8 cellular contexts compared by ENCODE assay signal in genomic region chr22:50202130-50202671, GRCh38. TPM values are rescaled to one million over a fixed set of nuclear protein-coding genes. Genes with fewer than 3 reads are reported as not detected.
DNase-seq lines count a peak whose midpoint lies in the region; ATAC-seq and TF ChIP-seq lines count a peak whose summit lies in the region.

No MANE protein-coding gene starts in this region.

- peaks cover 31% of the 10 kb centered on the region for H3K79me2 ChIP-seq in smooth muscle cell (ENCODE audit: low read depth)

- POLR2A ChIA-PET in activated CD4-positive, alpha-beta memory T cell treated with anti-CD3 and anti-CD28 coated beads for 36 hours (lab: Charles Lee), result interaction anchor here (2.6 kb wide), 1 partner anchor 11 kb away, joined by 12 read pairs; no protein-coding TSS in a partner anchor

- DNase-seq in HFF-Myc (ENCODE audit: extremely low read depth, low read depth) (no peak), smooth muscle cell (lab: John Stamatoyannopoulos, UW; ENCODE audit: unreplicated experiment) (no peak), AG08396 (ENCODE audit: low spot score) (no peak), SW480 (ENCODE audit: low spot score) (no peak)
- DNase-seq in activated CD4-positive, alpha-beta memory T cell treated with anti-CD3 and anti-CD28 coated beads for 36 hours, result no peak
- no peak for DNase-seq in stimulated activated CD4-positive, alpha-beta T cell treated with anti-CD3 and anti-CD28 coated beads, Interleukin-4, amount 100 ng/mL, for 24 hours

- H3K36me3 ChIP-seq in iPS-18a (ENCODE audit: control insufficient read depth, low read depth, low read length) (peaks cover 13% of the 10 kb centered on the region), smooth muscle cell (ENCODE audit: low read depth) (no peaks in the 10 kb centered on the region)

- H3K9ac ChIP-seq in iPS-18a (ENCODE audit: low read length) (no peak overlapping the region), smooth muscle cell (ENCODE audit: low read depth) (peak overlapping the region; percentile 32)

- H2AFZ ChIP-seq in smooth muscle cell (ENCODE audit: low read depth), result no peak overlapping the region

- H3K4me3 Mint-ChIP-seq in activated CD4-positive, alpha-beta memory T cell treated with anti-CD3 and anti-CD28 coated beads for 36 hours, result peak overlapping the region; percentile 79

- H3K4me2 ChIP-seq in smooth muscle cell, result peak overlapping the region; percentile 99

- no peaks in the 10 kb centered on the region for H3K27me3 ChIP-seq in iPS-18a (ENCODE audit: control insufficient read depth, insufficient read depth, low read length)
- no peaks in the 10 kb centered on the region for H3K27me3 ChIP-seq in smooth muscle cell (ENCODE audit: low read depth)

- intact Hi-C loops in activated CD4-positive, alpha-beta memory T cell treated with anti-CD3 and anti-CD28 coated beads for 36 hours (cut with micrococcal nuclease), result no loop called here

- H3K36me3 Mint-ChIP-seq in activated CD4-positive, alpha-beta memory T cell treated with anti-CD3 and anti-CD28 coated beads for 36 hours, result peaks cover 19% of the 10 kb centered on the region

- H4K20me1 ChIP-seq in smooth muscle cell (ENCODE audit: low read depth), result peaks cover 69% of the 10 kb centered on the region

- H3K27me3 Mint-ChIP-seq in activated CD4-positive, alpha-beta memory T cell treated with anti-CD3 and anti-CD28 coated beads for 36 hours, result no peaks in the 10 kb centered on the region

- no peak overlapping the region for H3K27ac Mint-ChIP-seq in activated CD4-positive, alpha-beta memory T cell treated with anti-CD3 and anti-CD28 coated beads for 36 hours

- no peaks in the 10 kb centered on the region for H3K9me3 Mint-ChIP-seq in activated CD4-positive, alpha-beta memory T cell treated with anti-CD3 and anti-CD28 coated beads for 36 hours

- H3K4me1 ChIP-seq in iPS-18a (ENCODE audit: control insufficient read depth, low read depth, low read length) (peaks cover 9% of the 10 kb centered on the region), smooth muscle cell (ENCODE audit: low read depth) (peaks cover 18% of the 10 kb centered on the region)

- no peak for ATAC-seq in GM18870 (IDR thresholded peaks at IDR 0.05; ENCODE audit: unreplicated experiment)

- H3F3A ChIP-seq in smooth muscle cell (ENCODE audit: low read depth), result peaks cover 4% of the 10 kb centered on the region

- H3K27ac ChIP-seq in iPS-18a (ENCODE audit: low read length) (no peak overlapping the region), smooth muscle cell (ENCODE audit: low read depth) (no peak overlapping the region)

- TF ChIP-seq CTCF in HFF-Myc (IDR thresholded peaks at IDR 0.05; ENCODE audit: low read depth, low read length, missing control alignments), result no peak
- no peak for TF ChIP-seq CTCF in smooth muscle cell (IDR thresholded peaks at IDR 0.05; ENCODE audit: borderline replicate concordance, insufficient read depth, poor library complexity, severe bottlenecking)

- CTCF ChIA-PET in activated CD4-positive, alpha-beta memory T cell treated with anti-CD3 and anti-CD28 coated beads for 36 hours (lab: Charles Lee), result interaction anchor here (0.5 kb wide), 1 partner anchor 140 kb away, joined by 3 read pairs; no protein-coding TSS in a partner anchor

- H3K4me3 ChIP-seq in HFF-Myc (replicated peaks; ENCODE audit: low read depth, low read length), result peak overlapping the region; percentile 65
- H3K4me3 ChIP-seq in iPS-18a (ENCODE audit: low read length), result peak overlapping the region; percentile 69
- peak overlapping the region; percentile 93 for H3K4me3 ChIP-seq in smooth muscle cell

- WGBS in smooth muscle cell (ENCODE audit: low lambda C conversion rate), result 77% methylated on average over 13 of the region's 13 CpGs

- peaks cover 22% of the 10 kb centered on the region for H3K4me1 Mint-ChIP-seq in activated CD4-positive, alpha-beta memory T cell treated with anti-CD3 and anti-CD28 coated beads for 36 hours (ENCODE audit: low read depth)

- H3K9me3 ChIP-seq in iPS-18a (ENCODE audit: control insufficient read depth, low read depth, low read length) (no peaks in the 10 kb centered on the region), smooth muscle cell (replicated peaks; ENCODE audit: low read depth) (no peaks in the 10 kb centered on the region)

RNA-seq across cellular contexts. Expression of gene SELENOO, which starts 1.4 kb away (rescaled TPM):
- 10 to 100 TPM; 18.8 to 19.7 TPM for total RNA-seq in activated CD4-positive, alpha-beta memory T cell treated with anti-CD3 and anti-CD28 coated beads for 36 hours
- total RNA-seq in smooth muscle cell, result 9.0 and 16.3 TPM in 2 replicates
- polyA plus RNA-seq in smooth muscle cell, result 21.3 and 28.4 TPM in 2 replicates

RNA-seq across cellular contexts. Expression of gene TRABD, which starts 16.5 kb away (rescaled TPM):
- 10 to 100 TPM; 88.6 to 89.2 TPM for total RNA-seq in activated CD4-positive, alpha-beta memory T cell treated with anti-CD3 and anti-CD28 coated beads for 36 hours
- total RNA-seq in smooth muscle cell, result 14.0 and 17.8 TPM in 2 replicates
- polyA plus RNA-seq in smooth muscle cell, result 56.9 and 58.5 TPM in 2 replicates

RNA-seq across cellular contexts. Expression of gene PANX2, which starts 31.7 kb away (rescaled TPM):
- total RNA-seq in activated CD4-positive, alpha-beta memory T cell treated with anti-CD3 and anti-CD28 coated beads for 36 hours, result 1 to 10 TPM; 3.3 to 3.5 TPM
- total RNA-seq in smooth muscle cell, result 5.1 TPM in 2 replicates
- polyA plus RNA-seq in smooth muscle cell, result 2.5 and 2.9 TPM in 2 replicates

RNA-seq across cellular contexts. Expression of gene TUBGCP6, which starts 42.6 kb away (rescaled TPM):
- total RNA-seq in activated CD4-positive, alpha-beta memory T cell treated with anti-CD3 and anti-CD28 coated beads for 36 hours, result 10 to 100 TPM; 41.4 to 43.8 TPM
- 10.0 and 10.6 TPM in 2 replicates for total RNA-seq in smooth muscle cell
- 22.7 and 26.0 TPM in 2 replicates for polyA plus RNA-seq in smooth muscle cell

RNA-seq across cellular contexts. Expression of gene HDAC10, which starts 48.9 kb away (rescaled TPM):
- total RNA-seq in activated CD4-positive, alpha-beta memory T cell treated with anti-CD3 and anti-CD28 coated beads for 36 hours, result 10 to 100 TPM; 46.1 to 47.6 TPM
- total RNA-seq in smooth muscle cell, result 5.1 and 9.5 TPM in 2 replicates
- polyA plus RNA-seq in smooth muscle cell, result 12.8 and 15.7 TPM in 2 replicates
